Comparison of ENCODE assay signal across 2 cellular contexts in genomic region chr3:183212565-183212964, GRCh38.
TF ChIP-seq lines count a peak whose summit lies in the region.

No MANE protein-coding gene starts in this region.

TF ChIP-seq in GM12878, 131 proteins besides CTCF, POLR2A, EP300 and RAD21 (continued from another document):
- TF ChIP-seq ZBTB4 (CRISPR knock-in tag; IDR thresholded peaks at IDR 0.05) (no peak), ZNF592 (IDR thresholded peaks at IDR 0.05) (no peak), ATF2 (IDR thresholded peaks at IDR 0.05; ENCODE audit: low read length) (no peak), RB1 (IDR thresholded peaks at IDR 0.05; ENCODE audit: borderline replicate concordance) (no peak), WRNIP1 (IDR thresholded peaks at IDR 0.05; ENCODE audit: borderline replicate concordance, low read depth, low read length) (no peak)

TF ChIP-seq in HEK293T, 16 proteins besides CTCF, POLR2A, EP300 and RAD21 (continued from another document):
- no peak for TF ChIP-seq PKNOX1 (IDR thresholded peaks at IDR 0.05)
- TF ChIP-seq ELF4 (IDR thresholded peaks at IDR 0.05) = no peak
- TF ChIP-seq SUZ12 (IDR thresholded peaks at IDR 0.05) = no peak
- no peak for TF ChIP-seq FOXA1 (IDR thresholded peaks at IDR 0.05)
- no peak for TF ChIP-seq CTBP1 (IDR thresholded peaks at IDR 0.05; ENCODE audit: borderline replicate concordance)
- TF ChIP-seq HDGF (IDR thresholded peaks at IDR 0.05; ENCODE audit: borderline replicate concordance) = no peak
